16 cellular contexts compared by ENCODE assay signal in genomic region chr7:152574892-152575511, GRCh38.
A peak's percentile ranks its signal among the peaks of the same experiment; 100 is the strongest.
DNase-seq lines count a peak whose midpoint lies in the region; ATAC-seq, FAIRE-seq and TF ChIP-seq lines count a peak whose summit lies in the region.
"Had no signal": no experiment of that assay in that cellular context is flagged by ENCODE, and none has a peak within 500 bp of the region (broad histone marks: within the 10 kb centered on the region; RNA-seq: fewer than 3 reads in every experiment).

No MANE protein-coding gene starts in this region.

- H3K79me2 ChIP-seq in GM12878 (ENCODE audit: control insufficient read depth, insufficient read depth, low read length), result no peaks in the 10 kb centered on the region

- no peak overlapping the region for H3K27ac Mint-ChIP-seq in stimulated activated naive B cell treated with anti-CD40 and anti-IgM and Interleukin-4, amounts not matched to agents 10 μg/mL and 1 μg/mL and 100 μg/mL, for 72 hours
- H3K27ac Mint-ChIP-seq in activated T-cell treated with anti-CD3 and anti-CD28 coated beads, Interleukin-2, amount 50 U/mL, for 24 hours, result no peak overlapping the region
- H3K27ac Mint-ChIP-seq: activated T-helper 17 cell treated with anti-CD3 and anti-CD28 coated beads, Interleukin-2, amount 50 U/mL, for 72 hours had no signal

- peak; percentile 23 to 78 for DNase-seq in NCI-H2081 (lab: John Stamatoyannopoulos, UW)
- no peak for DNase-seq in NCI-H2081 treated with DMSO at 0.1 percent for 48 hours (lab: John Stamatoyannopoulos, UW)
- DNase-seq in GM12878 (ENCODE audit: low read depth, low spot score), result peak; percentile 56
- peak; percentile 4 for DNase-seq in stimulated activated naive B cell treated with anti-CD40 and anti-IgM and Interleukin-4, amounts not matched to agents 10 μg/mL and 1 μg/mL and 100 μg/mL, for 72 hours
- DNase-seq in SW480 (ENCODE audit: low spot score), result no peak
- DNase-seq in activated effector memory CD4-positive, alpha-beta T cell treated with Interleukin-2 at 50 U/mL for 16 hours, result no peak
- no peak for DNase-seq in activated T-cell treated with anti-CD3 and anti-CD28 coated beads, Interleukin-2, amount 50 U/mL, for 24 hours
- DNase-seq: activated CD4-positive, CD25-positive, alpha-beta regulatory T cell; DND-41; left lung; MG63 had no signal

- no peak for TF ChIP-seq RAD21 in GM12878 (IDR thresholded peaks at IDR 0.05; ENCODE audit: insufficient read depth, low read depth, low read length)

- FAIRE-seq in GM12878 (lab: Jason Lieb, UNC), result no peak

- H3K4me3 ChIP-seq in GM12878, result 0 out of 2 replicates have a peak overlapping the region, but pooled peaks have one; percentile 5
- H3K4me3 ChIP-seq: cardiac muscle cell, left lung, MG63, right atrium auricular region had no signal

- SMC1A ChIA-PET in GM12878 (lab: Charles Lee; ENCODE audit: uncharacterized antibody, unreplicated experiment), result interaction anchor here (0.6 to 3.1 kb wide), 12 partner anchors 8 to 878 kb away, joined by 3 to 19 read pairs (median 4); partner anchors contain the start of gene XRCC2

- peak overlapping the region in 1 of 2 donors; percentile 7 for H3K4me3 Mint-ChIP-seq in stimulated activated naive B cell treated with anti-CD40 and anti-IgM and Interleukin-4, amounts not matched to agents 10 μg/mL and 1 μg/mL and 100 μg/mL, for 72 hours
- H3K4me3 Mint-ChIP-seq in activated T-cell treated with anti-CD3 and anti-CD28 coated beads, Interleukin-2, amount 50 U/mL, for 24 hours, result no peak overlapping the region
- H3K4me3 Mint-ChIP-seq: activated T-helper 17 cell treated with anti-CD3 and anti-CD28 coated beads, Interleukin-2, amount 50 U/mL, for 72 hours had no signal

- H3K9me3 ChIP-seq in GM12878 (replicated peaks; ENCODE audit: control insufficient read depth, insufficient read depth, low read length), result no peaks in the 10 kb centered on the region
- H3K9me3 ChIP-seq: left lung, MG63, right atrium auricular region had no signal

- no peaks in the 10 kb centered on the region for H3K27me3 ChIP-seq in GM12878 (replicated peaks in 1 of 2; ENCODE audit: control insufficient read depth in 2 of 2, insufficient read depth in 2 of 2, low read length in 1 of 2)
- H3K27me3 ChIP-seq: cardiac muscle cell, left lung, MG63, right atrium auricular region had no signal

- H3K4me1 Mint-ChIP-seq in stimulated activated naive B cell treated with anti-CD40 and anti-IgM and Interleukin-4, amounts not matched to agents 10 μg/mL and 1 μg/mL and 100 μg/mL, for 72 hours, result no peaks in the 10 kb centered on the region
- H3K4me1 Mint-ChIP-seq in activated T-cell treated with anti-CD3 and anti-CD28 coated beads, Interleukin-2, amount 50 U/mL, for 24 hours (ENCODE audit: low read depth), result no peaks in the 10 kb centered on the region
- H3K4me1 Mint-ChIP-seq: activated T-helper 17 cell treated with anti-CD3 and anti-CD28 coated beads, Interleukin-2, amount 50 U/mL, for 72 hours had no signal

- CTCF ChIA-PET in GM12878 (lab: Yijun Ruan, JAX), result interaction anchor here (1.0 to 2.2 kb wide), 3 partner anchors 99 to 238 kb away, joined by 3 to 14 read pairs (median 6); no protein-coding TSS in a partner anchor

- H3K36me3 Mint-ChIP-seq in stimulated activated naive B cell treated with anti-CD40 and anti-IgM and Interleukin-4, amounts not matched to agents 10 μg/mL and 1 μg/mL and 100 μg/mL, for 72 hours, result no peaks in the 10 kb centered on the region
- H3K36me3 Mint-ChIP-seq in activated T-cell treated with anti-CD3 and anti-CD28 coated beads, Interleukin-2, amount 50 U/mL, for 24 hours (ENCODE audit: low read depth), result no peaks in the 10 kb centered on the region

- POLR2A ChIA-PET in GM12878 (lab: Charles Lee), result interaction anchor here (0.6 to 1.1 kb wide), 5 partner anchors 8 to 266 kb away, joined by 3 to 6 read pairs (median 3); no protein-coding TSS in a partner anchor

- intact Hi-C loops in GM12878 (cut with micrococcal nuclease; ENCODE audit: unreplicated experiment), result loop anchor here (2.0 kb wide), 1 partner anchor 132 kb away; no protein-coding TSS in a partner anchor

- peaks cover 5 to 7% of the 10 kb centered on the region in 2 donors for H3K27me3 Mint-ChIP-seq in stimulated activated naive B cell treated with anti-CD40 and anti-IgM and Interleukin-4, amounts not matched to agents 10 μg/mL and 1 μg/mL and 100 μg/mL, for 72 hours
- no peaks in the 10 kb centered on the region for H3K27me3 Mint-ChIP-seq in activated T-cell treated with anti-CD3 and anti-CD28 coated beads, Interleukin-2, amount 50 U/mL, for 24 hours
- H3K27me3 Mint-ChIP-seq: activated T-helper 17 cell treated with anti-CD3 and anti-CD28 coated beads, Interleukin-2, amount 50 U/mL, for 72 hours had no signal

- RAD21 ChIA-PET in GM12878 (lab: Charles Lee; ENCODE audit: unreplicated experiment), result interaction anchor here (0.7 to 2.3 kb wide), 11 partner anchors 8 to 259 kb away, joined by 3 to 14 read pairs (median 4); partner anchors contain the start of gene XRCC2

- in situ Hi-C loops in GM12878 (cut with MboI), result no loop called here

- ATAC-seq in HG03139 (IDR thresholded peaks at IDR 0.05; ENCODE audit: unreplicated experiment), result peak; percentile 55
- peak; percentile 96 for ATAC-seq in GM12878
- peak; percentile 77 to 81 for ATAC-seq in stimulated activated naive B cell treated with anti-CD40 and anti-IgM and Interleukin-4, amounts not matched to agents 10 μg/mL and 1 μg/mL and 100 μg/mL, for 72 hours (replicated peaks)
- ATAC-seq: activated T-helper 17 cell treated with anti-CD3 and anti-CD28 coated beads, Interleukin-2, amount 50 U/mL, for 72 hours; left lung had no signal

- H4K20me1 ChIP-seq in GM12878 (ENCODE audit: control insufficient read depth, insufficient read depth), result no peaks in the 10 kb centered on the region

- no peak for TF ChIP-seq CTCF in GM12878 (IDR thresholded peaks at IDR 0.05 in 2 of 3, conservative IDR thresholded peaks at IDR 0.05 in 1 of 3; ENCODE audit: control insufficient read depth in 2 of 3, extremely low read depth in 1 of 3, insufficient read depth in 1 of 3, low read depth in 3 of 3, low read length in 3 of 3)

- peak overlapping the region; percentile 44; the same call in 1 of the 2 replicates for H3K9ac ChIP-seq in GM12878 (ENCODE audit: control insufficient read depth, insufficient read depth, low read length)

- peak overlapping the region; percentile 74 for H3K4me2 ChIP-seq in GM12878 (ENCODE audit: control insufficient read depth, insufficient read depth)

- no peak for TF ChIP-seq POLR2A in GM12878 (IDR thresholded peaks at IDR 0.05; ENCODE audit: low read depth, low read length)

- H3K36me3 ChIP-seq in GM12878 (ENCODE audit: control insufficient read depth in 2 of 2, insufficient read depth in 2 of 2, low read length in 1 of 2), result no peaks in the 10 kb centered on the region
- H3K36me3 ChIP-seq: cardiac muscle cell, left lung, MG63, right atrium auricular region had no signal

- peak overlapping the region; percentile 60 for H2AFZ ChIP-seq in GM12878 (ENCODE audit: control insufficient read depth, low read depth, low read length)

- BruUV-seq in GM12878 (replicated peaks; lab: Mats Ljungman, UMichigan), result no TSS peak

- TF ChIP-seq EP300 in GM12878 (IDR thresholded peaks at IDR 0.05; ENCODE audit: borderline replicate concordance in 1 of 2, control insufficient read depth in 1 of 2, low read depth in 2 of 2, low read length in 2 of 2), result peak in 1 of 2 experiments; percentile 62; a peak in 2 of 4 replicates

- 51% methylated on average over 14 of the region's 14 CpGs for WGBS in GM12878 (ENCODE audit: insufficient coverage, insufficient replicate concordance, low lambda C conversion rate, missing lambda C conversion rate)

- no peaks in the 10 kb centered on the region; the same call in 1 of the 2 replicates for H3K4me1 ChIP-seq in GM12878 (ENCODE audit: control insufficient read depth, insufficient read depth, low read length)
- H3K4me1 ChIP-seq: left lung, right atrium auricular region had no signal

- no peaks in the 10 kb centered on the region for H3K9me3 Mint-ChIP-seq in stimulated activated naive B cell treated with anti-CD40 and anti-IgM and Interleukin-4, amounts not matched to agents 10 μg/mL and 1 μg/mL and 100 μg/mL, for 72 hours
- no peaks in the 10 kb centered on the region for H3K9me3 Mint-ChIP-seq in activated T-cell treated with anti-CD3 and anti-CD28 coated beads, Interleukin-2, amount 50 U/mL, for 24 hours
- H3K9me3 Mint-ChIP-seq: activated T-helper 17 cell treated with anti-CD3 and anti-CD28 coated beads, Interleukin-2, amount 50 U/mL, for 72 hours had no signal

- peak overlapping the region; percentile 35 for H3K27ac ChIP-seq in GM12878 (ENCODE audit: control insufficient read depth, insufficient read depth)
- H3K27ac ChIP-seq: 22Rv1, cardiac muscle cell, left lung, right atrium auricular region had no signal

TF ChIP-seq in GM12878, 131 proteins besides CTCF, POLR2A, EP300 and RAD21 (continues in another document):
- no peak for TF ChIP-seq CEBPB (IDR thresholded peaks at IDR 0.05; ENCODE audit: borderline replicate concordance in 1 of 2, low read depth in 2 of 2, low read length in 2 of 2)
- TF ChIP-seq PKNOX1 (IDR thresholded peaks at IDR 0.05), result peak; percentile 73
- peak; percentile 47; the same call in 1 of the 2 replicates for TF ChIP-seq RAD51 (IDR thresholded peaks at IDR 0.05)
- TF ChIP-seq KDM1A (IDR thresholded peaks at IDR 0.05; ENCODE audit: borderline replicate concordance), result no peak
- no peak for TF ChIP-seq NFXL1 (IDR thresholded peaks at IDR 0.05; ENCODE audit: borderline replicate concordance)

Comparison
In these comparisons a context has a peak if more than half of its experiments do, and no peak if none do; other contexts are left out.
1. DNase-seq: peak in NCI-H2081 (2 of 2), GM12878 (single experiment) and stimulated activated naive B cell treated with anti-CD40 and anti-IgM and Interleukin-4, amounts not matched to agents 10 μg/mL and 1 μg/mL and 100 μg/mL, for 72 hours (single experiment); none in NCI-H2081 treated with DMSO at 0.1 percent for 48 hours (single experiment), SW480 (single experiment), activated effector memory CD4-positive, alpha-beta T cell treated with Interleukin-2 at 50 U/mL for 16 hours (single experiment) and activated T-cell treated with anti-CD3 and anti-CD28 coated beads, Interleukin-2, amount 50 U/mL, for 24 hours (single experiment).
2. Peak in every context shown above with its lines, with median percentiles within 50 percentile points of each other: ATAC-seq.